Comparison of ENCODE assay signal across 1 cellular context in genomic region chr17:43665038-43665386, GRCh38.
TF ChIP-seq lines count a peak whose summit lies in the region.

No MANE protein-coding gene starts in this region.

TF ChIP-seq in HepG2, 621 proteins besides CTCF, POLR2A, EP300 and RAD21 (continued from another document and continues in another):
- 0 out of 2 replicates have a peak, but pooled peaks have one; percentile 11 for TF ChIP-seq ZNF263 (CRISPR knock-in tag; IDR thresholded peaks at IDR 0.05)
- TF ChIP-seq, protein P1, sequence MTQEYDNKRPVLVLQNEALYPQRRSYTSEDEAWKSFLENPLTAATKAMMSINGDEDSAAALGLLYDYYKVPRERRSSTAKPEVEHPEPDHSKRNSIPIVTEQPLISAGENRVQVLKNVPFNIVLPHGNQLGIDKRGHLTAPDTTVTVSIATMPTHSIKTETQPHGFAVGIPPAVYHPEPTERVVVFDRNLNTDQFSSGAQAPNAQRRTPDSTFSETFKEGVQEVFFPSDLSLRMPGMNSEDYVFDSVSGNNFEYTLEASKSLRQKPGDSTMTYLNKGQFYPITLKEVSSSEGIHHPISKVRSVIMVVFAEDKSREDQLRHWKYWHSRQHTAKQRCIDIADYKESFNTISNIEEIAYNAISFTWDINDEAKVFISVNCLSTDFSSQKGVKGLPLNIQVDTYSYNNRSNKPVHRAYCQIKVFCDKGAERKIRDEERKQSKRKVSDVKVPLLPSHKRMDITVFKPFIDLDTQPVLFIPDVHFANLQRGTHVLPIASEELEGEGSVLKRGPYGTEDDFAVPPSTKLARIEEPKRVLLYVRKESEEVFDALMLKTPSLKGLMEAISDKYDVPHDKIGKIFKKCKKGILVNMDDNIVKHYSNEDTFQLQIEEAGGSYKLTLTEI (CRISPR knock-in tag; conservative IDR thresholded peaks at IDR 0.05), result no peak
- TF ChIP-seq PPARG (CRISPR knock-in tag; conservative IDR thresholded peaks at IDR 0.05), result no peak
- TF ChIP-seq PHF20 (CRISPR knock-in tag; IDR thresholded peaks at IDR 0.05), result peak; percentile 38; the same call in 1 of the 2 replicates
- TF ChIP-seq FOXM1 (CRISPR knock-in tag; IDR thresholded peaks at IDR 0.05), result no peak
- TF ChIP-seq ZNF512B (CRISPR knock-in tag; IDR thresholded peaks at IDR 0.05; ENCODE audit: borderline replicate concordance), result no peak
- peak; percentile 5; the same call in 1 of the 2 replicates for TF ChIP-seq SOX5 (CRISPR knock-in tag; IDR thresholded peaks at IDR 0.05; ENCODE audit: borderline replicate concordance)
- TF ChIP-seq SMARCE1 (IDR thresholded peaks at IDR 0.05; ENCODE audit: borderline replicate concordance), result no peak
- TF ChIP-seq, protein P2, sequence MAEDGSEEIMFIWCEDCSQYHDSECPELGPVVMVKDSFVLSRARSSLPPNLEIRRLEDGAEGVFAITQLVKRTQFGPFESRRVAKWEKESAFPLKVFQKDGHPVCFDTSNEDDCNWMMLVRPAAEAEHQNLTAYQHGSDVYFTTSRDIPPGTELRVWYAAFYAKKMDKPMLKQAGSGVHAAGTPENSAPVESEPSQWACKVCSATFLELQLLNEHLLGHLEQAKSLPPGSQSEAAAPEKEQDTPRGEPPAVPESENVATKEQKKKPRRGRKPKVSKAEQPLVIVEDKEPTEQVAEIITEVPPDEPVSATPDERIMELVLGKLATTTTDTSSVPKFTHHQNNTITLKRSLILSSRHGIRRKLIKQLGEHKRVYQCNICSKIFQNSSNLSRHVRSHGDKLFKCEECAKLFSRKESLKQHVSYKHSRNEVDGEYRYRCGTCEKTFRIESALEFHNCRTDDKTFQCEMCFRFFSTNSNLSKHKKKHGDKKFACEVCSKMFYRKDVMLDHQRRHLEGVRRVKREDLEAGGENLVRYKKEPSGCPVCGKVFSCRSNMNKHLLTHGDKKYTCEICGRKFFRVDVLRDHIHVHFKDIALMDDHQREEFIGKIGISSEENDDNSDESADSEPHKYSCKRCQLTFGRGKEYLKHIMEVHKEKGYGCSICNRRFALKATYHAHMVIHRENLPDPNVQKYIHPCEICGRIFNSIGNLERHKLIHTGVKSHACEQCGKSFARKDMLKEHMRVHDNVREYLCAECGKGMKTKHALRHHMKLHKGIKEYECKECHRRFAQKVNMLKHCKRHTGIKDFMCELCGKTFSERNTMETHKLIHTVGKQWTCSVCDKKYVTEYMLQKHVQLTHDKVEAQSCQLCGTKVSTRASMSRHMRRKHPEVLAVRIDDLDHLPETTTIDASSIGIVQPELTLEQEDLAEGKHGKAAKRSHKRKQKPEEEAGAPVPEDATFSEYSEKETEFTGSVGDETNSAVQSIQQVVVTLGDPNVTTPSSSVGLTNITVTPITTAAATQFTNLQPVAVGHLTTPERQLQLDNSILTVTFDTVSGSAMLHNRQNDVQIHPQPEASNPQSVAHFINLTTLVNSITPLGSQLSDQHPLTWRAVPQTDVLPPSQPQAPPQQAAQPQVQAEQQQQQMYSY (CRISPR knock-in tag; IDR thresholded peaks at IDR 0.05), result no peak; the same call in 1 of the 2 replicates
- no peak for TF ChIP-seq PITX1 (CRISPR knock-in tag; IDR thresholded peaks at IDR 0.05)
- peak; percentile 50; the same call in 1 of the 2 replicates for TF ChIP-seq ZBTB7A (CRISPR knock-in tag; IDR thresholded peaks at IDR 0.05)
- no peak for TF ChIP-seq ZFP62 (CRISPR knock-in tag; IDR thresholded peaks at IDR 0.05)
- no peak for TF ChIP-seq ZNF225 (CRISPR knock-in tag; IDR thresholded peaks at IDR 0.05)
- TF ChIP-seq ZNF614 (CRISPR knock-in tag; IDR thresholded peaks at IDR 0.05; ENCODE audit: borderline replicate concordance), result no peak
- no peak for TF ChIP-seq KDM5A (IDR thresholded peaks at IDR 0.05; ENCODE audit: borderline replicate concordance, low read length)
- no peak for TF ChIP-seq ZNF670 (CRISPR knock-in tag; IDR thresholded peaks at IDR 0.05; ENCODE audit: borderline replicate concordance)
- no peak for TF ChIP-seq NFKBIZ (CRISPR knock-in tag; IDR thresholded peaks at IDR 0.05)
- TF ChIP-seq HMG20A (CRISPR knock-in tag; IDR thresholded peaks at IDR 0.05; ENCODE audit: borderline replicate concordance), result no peak
- no peak for TF ChIP-seq CENPX (CRISPR knock-in tag; IDR thresholded peaks at IDR 0.05)
- peak; percentile 14; the same call in 1 of the 2 replicates for TF ChIP-seq IKZF5 (CRISPR knock-in tag; IDR thresholded peaks at IDR 0.05)
- no peak for TF ChIP-seq DBP (CRISPR knock-in tag; IDR thresholded peaks at IDR 0.05; ENCODE audit: not compliant biosample characterization)
- TF ChIP-seq KDM4B (CRISPR knock-in tag; IDR thresholded peaks at IDR 0.05), result no peak
- TF ChIP-seq MYC (CRISPR knock-in tag; IDR thresholded peaks at IDR 0.05; ENCODE audit: borderline replicate concordance), result 0 out of 2 replicates have a peak, but pooled peaks have one; percentile 25
- TF ChIP-seq ZBTB20 (CRISPR knock-in tag; IDR thresholded peaks at IDR 0.05; ENCODE audit: borderline replicate concordance, low read depth), result no peak
- TF ChIP-seq, protein P3, sequence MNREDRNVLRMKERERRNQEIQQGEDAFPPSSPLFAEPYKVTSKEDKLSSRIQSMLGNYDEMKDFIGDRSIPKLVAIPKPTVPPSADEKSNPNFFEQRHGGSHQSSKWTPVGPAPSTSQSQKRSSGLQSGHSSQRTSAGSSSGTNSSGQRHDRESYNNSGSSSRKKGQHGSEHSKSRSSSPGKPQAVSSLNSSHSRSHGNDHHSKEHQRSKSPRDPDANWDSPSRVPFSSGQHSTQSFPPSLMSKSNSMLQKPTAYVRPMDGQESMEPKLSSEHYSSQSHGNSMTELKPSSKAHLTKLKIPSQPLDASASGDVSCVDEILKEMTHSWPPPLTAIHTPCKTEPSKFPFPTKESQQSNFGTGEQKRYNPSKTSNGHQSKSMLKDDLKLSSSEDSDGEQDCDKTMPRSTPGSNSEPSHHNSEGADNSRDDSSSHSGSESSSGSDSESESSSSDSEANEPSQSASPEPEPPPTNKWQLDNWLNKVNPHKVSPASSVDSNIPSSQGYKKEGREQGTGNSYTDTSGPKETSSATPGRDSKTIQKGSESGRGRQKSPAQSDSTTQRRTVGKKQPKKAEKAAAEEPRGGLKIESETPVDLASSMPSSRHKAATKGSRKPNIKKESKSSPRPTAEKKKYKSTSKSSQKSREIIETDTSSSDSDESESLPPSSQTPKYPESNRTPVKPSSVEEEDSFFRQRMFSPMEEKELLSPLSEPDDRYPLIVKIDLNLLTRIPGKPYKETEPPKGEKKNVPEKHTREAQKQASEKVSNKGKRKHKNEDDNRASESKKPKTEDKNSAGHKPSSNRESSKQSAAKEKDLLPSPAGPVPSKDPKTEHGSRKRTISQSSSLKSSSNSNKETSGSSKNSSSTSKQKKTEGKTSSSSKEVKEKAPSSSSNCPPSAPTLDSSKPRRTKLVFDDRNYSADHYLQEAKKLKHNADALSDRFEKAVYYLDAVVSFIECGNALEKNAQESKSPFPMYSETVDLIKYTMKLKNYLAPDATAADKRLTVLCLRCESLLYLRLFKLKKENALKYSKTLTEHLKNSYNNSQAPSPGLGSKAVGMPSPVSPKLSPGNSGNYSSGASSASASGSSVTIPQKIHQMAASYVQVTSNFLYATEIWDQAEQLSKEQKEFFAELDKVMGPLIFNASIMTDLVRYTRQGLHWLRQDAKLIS (CRISPR knock-in tag; IDR thresholded peaks at IDR 0.05), result 0 out of 2 replicates have a peak, but pooled peaks have one; percentile 11
- TF ChIP-seq ZNF430 (CRISPR knock-in tag; IDR thresholded peaks at IDR 0.05), result no peak
- TF ChIP-seq, protein P4, sequence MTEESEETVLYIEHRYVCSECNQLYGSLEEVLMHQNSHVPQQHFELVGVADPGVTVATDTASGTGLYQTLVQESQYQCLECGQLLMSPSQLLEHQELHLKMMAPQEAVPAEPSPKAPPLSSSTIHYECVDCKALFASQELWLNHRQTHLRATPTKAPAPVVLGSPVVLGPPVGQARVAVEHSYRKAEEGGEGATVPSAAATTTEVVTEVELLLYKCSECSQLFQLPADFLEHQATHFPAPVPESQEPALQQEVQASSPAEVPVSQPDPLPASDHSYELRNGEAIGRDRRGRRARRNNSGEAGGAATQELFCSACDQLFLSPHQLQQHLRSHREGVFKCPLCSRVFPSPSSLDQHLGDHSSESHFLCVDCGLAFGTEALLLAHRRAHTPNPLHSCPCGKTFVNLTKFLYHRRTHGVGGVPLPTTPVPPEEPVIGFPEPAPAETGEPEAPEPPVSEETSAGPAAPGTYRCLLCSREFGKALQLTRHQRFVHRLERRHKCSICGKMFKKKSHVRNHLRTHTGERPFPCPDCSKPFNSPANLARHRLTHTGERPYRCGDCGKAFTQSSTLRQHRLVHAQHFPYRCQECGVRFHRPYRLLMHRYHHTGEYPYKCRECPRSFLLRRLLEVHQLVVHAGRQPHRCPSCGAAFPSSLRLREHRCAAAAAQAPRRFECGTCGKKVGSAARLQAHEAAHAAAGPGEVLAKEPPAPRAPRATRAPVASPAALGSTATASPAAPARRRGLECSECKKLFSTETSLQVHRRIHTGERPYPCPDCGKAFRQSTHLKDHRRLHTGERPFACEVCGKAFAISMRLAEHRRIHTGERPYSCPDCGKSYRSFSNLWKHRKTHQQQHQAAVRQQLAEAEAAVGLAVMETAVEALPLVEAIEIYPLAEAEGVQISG (CRISPR knock-in tag; IDR thresholded peaks at IDR 0.05), result peak; percentile 7; the same call in 1 of the 2 replicates
- TF ChIP-seq ZNF777 (CRISPR knock-in tag; IDR thresholded peaks at IDR 0.05), result no peak
- 0 out of 2 replicates have a peak, but pooled peaks have one; percentile 1 for TF ChIP-seq TFDP1 (CRISPR knock-in tag; IDR thresholded peaks at IDR 0.05; ENCODE audit: borderline replicate concordance)
- TF ChIP-seq RXRA (CRISPR knock-in tag; IDR thresholded peaks at IDR 0.05), result no peak
- no peak for TF ChIP-seq TSC22D2 (CRISPR knock-in tag; IDR thresholded peaks at IDR 0.05; ENCODE audit: borderline replicate concordance)
- TF ChIP-seq PLRG1 (conservative IDR thresholded peaks at IDR 0.05), result no peak
- TF ChIP-seq PCBP2 (optimal IDR thresholded peaks at IDR 0.05; ENCODE audit: low read depth, low read length, poor library complexity, severe bottlenecking), result no peak
- no peak for TF ChIP-seq ZSCAN30 (CRISPR knock-in tag; IDR thresholded peaks at IDR 0.05)
- no peak for TF ChIP-seq ZNF382 (CRISPR knock-in tag; IDR thresholded peaks at IDR 0.05; ENCODE audit: borderline replicate concordance)
- TF ChIP-seq TP53 (CRISPR knock-in tag; conservative IDR thresholded peaks at IDR 0.05), result no peak
- peak; percentile 6; the same call in 1 of the 2 replicates for TF ChIP-seq ARID5B (CRISPR knock-in tag; IDR thresholded peaks at IDR 0.05)
